Comparison of ENCODE assay signal across 8 cellular contexts in the genomic region with DNA sequence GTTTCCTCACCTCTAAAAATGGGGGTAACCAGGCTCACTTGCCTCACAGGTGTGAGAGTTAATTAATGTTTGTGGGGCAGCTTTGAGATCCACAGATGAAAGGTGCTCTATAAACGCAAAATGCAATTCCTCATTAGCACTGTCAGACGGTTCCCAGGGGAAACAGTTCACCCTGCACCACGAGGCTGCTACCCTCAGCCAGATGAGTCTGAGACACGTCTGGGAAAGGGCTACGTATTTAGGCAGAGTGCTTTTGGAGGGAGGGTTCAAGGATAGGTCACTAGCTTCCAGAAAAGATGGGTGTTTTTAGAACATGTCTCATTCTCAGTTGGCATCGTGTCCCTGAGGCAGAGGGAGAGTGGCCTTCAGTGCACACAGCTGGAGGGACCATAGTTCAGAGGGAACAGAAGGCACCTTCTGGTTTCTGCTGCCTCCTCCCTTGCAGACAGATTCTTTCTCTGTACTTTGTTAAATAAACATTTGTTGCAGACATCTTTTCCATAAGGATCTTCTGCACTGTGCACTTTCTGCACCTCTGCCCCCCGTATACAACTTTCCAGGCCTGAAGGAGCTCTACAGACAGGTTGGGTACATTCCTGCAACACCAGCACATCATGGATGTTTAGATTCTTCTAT.
DNase-seq lines count a peak whose midpoint lies in the region; ATAC-seq and TF ChIP-seq lines count a peak whose summit lies in the region.

No MANE protein-coding gene starts in this region.

- H3K4me1 ChIP-seq in thymus (ENCODE audit: control insufficient read depth, insufficient read depth, low read length) (peaks cover 8% of the 10 kb centered on the region), gastroesophageal sphincter (no peaks in the 10 kb centered on the region)

- H3K36me3 Mint-ChIP-seq in activated T-cell treated with anti-CD3 and anti-CD28 coated beads, Interleukin-2, amount 50 U/mL, for 24 hours (ENCODE audit: low read depth) = peaks cover 97% of the 10 kb centered on the region
- H3K36me3 Mint-ChIP-seq in activated CD8-positive, alpha-beta T cell treated with anti-CD3 and anti-CD28 coated beads, Interleukin-2, amount 10 ng/mL, durations not matched to agents 7 days and 5 days (ENCODE audit: low read depth) = peaks cover 15% of the 10 kb centered on the region

- TF ChIP-seq CTCF in gastroesophageal sphincter (IDR thresholded peaks at IDR 0.05) (no peak), GM13976 (IDR thresholded peaks at IDR 0.05; ENCODE audit: borderline replicate concordance, control extremely low read depth, extremely low read depth, insufficient read depth, missing control alignments) (no peak)

- in situ Hi-C loops in GM13976 (cut with MboI; ENCODE audit: low sequenced_read_pairs, unreplicated experiment) = no loop called here

- peak overlapping the region; percentile 58 for H3K4me3 Mint-ChIP-seq in activated T-cell treated with anti-CD3 and anti-CD28 coated beads, Interleukin-2, amount 50 U/mL, for 24 hours
- H3K4me3 Mint-ChIP-seq in activated CD8-positive, alpha-beta T cell treated with anti-CD3 and anti-CD28 coated beads, Interleukin-2, amount 10 ng/mL, durations not matched to agents 7 days and 5 days = no peak overlapping the region

- CTCF ChIA-PET in activated CD8-positive, alpha-beta T cell treated with anti-CD3 and anti-CD28 coated beads, Interleukin-2, amount 10 ng/mL, durations not matched to agents 7 days and 5 days (lab: Charles Lee) = interaction anchor here (0.8 to 1.7 kb wide), 4 partner anchors 8 to 175 kb away, joined by 3 to 5 read pairs (median 4); no protein-coding TSS in a partner anchor

- WGBS in thymus = 75% methylated on average over 7 of the region's 7 CpGs
- 50 to 75% methylated on average over 2 to 4 of the region's 7 CpGs for WGBS in gastroesophageal sphincter (ENCODE audit: low coverage in 1 of 2), 2 donors

- peak overlapping the region; percentile 64 for H3K27ac ChIP-seq in thymus (ENCODE audit: low read depth)
- H3K27ac ChIP-seq in gastroesophageal sphincter = no peak overlapping the region

- no peaks in the 10 kb centered on the region for H3K27me3 Mint-ChIP-seq in activated T-cell treated with anti-CD3 and anti-CD28 coated beads, Interleukin-2, amount 50 U/mL, for 24 hours
- peaks cover 8% of the 10 kb centered on the region for H3K27me3 Mint-ChIP-seq in activated CD8-positive, alpha-beta T cell treated with anti-CD3 and anti-CD28 coated beads, Interleukin-2, amount 10 ng/mL, durations not matched to agents 7 days and 5 days (ENCODE audit: low read depth)

- peaks cover 59% of the 10 kb centered on the region for H3K36me3 ChIP-seq in thymus (ENCODE audit: control insufficient read depth, insufficient read depth)
- no peaks in the 10 kb centered on the region for H3K36me3 ChIP-seq in gastroesophageal sphincter

- DNase-seq in activated T-cell treated with anti-CD3 and anti-CD28 coated beads, Interleukin-2, amount 50 U/mL, for 24 hours = no peak
- DNase-seq in activated T-cell treated with anti-CD3 and anti-CD28 coated beads, Interleukin-2, amount 50 U/mL, for 1 hour = no peak
- DNase-seq in activated CD8-positive, alpha-beta T cell treated with anti-CD3 and anti-CD28 coated beads, Interleukin-2, amount 10 ng/mL, durations not matched to agents 7 days and 5 days = no peak
- DNase-seq in glomerular visceral epithelial cell (ENCODE audit: extremely low spot score) = peak; percentile 67
- DNase-seq in UCSD-AML1 (lab: John Stamatoyannopoulos, UW; ENCODE audit: unreplicated experiment) = no peak
- no peak for DNase-seq in GM13976 (ENCODE audit: low spot score)

- H3K27me3 ChIP-seq in thymus (ENCODE audit: control insufficient read depth, insufficient read depth) = no peaks in the 10 kb centered on the region
- H3K27me3 ChIP-seq in gastroesophageal sphincter = no peaks in the 10 kb centered on the region

- TF ChIP-seq POLR2A in gastroesophageal sphincter (IDR thresholded peaks at IDR 0.05) = no peak

- POLR2A ChIA-PET in activated CD8-positive, alpha-beta T cell treated with anti-CD3 and anti-CD28 coated beads, Interleukin-2, amount 10 ng/mL, durations not matched to agents 7 days and 5 days (lab: Charles Lee) = interaction anchor here (0.7 kb wide), 1 partner anchor 10 kb away, joined by 4 read pairs; no protein-coding TSS in a partner anchor

- peak overlapping the region; percentile 97 for H3K27ac Mint-ChIP-seq in activated T-cell treated with anti-CD3 and anti-CD28 coated beads, Interleukin-2, amount 50 U/mL, for 24 hours
- peak overlapping the region; percentile 67 for H3K27ac Mint-ChIP-seq in activated CD8-positive, alpha-beta T cell treated with anti-CD3 and anti-CD28 coated beads, Interleukin-2, amount 10 ng/mL, durations not matched to agents 7 days and 5 days

- no peaks in the 10 kb centered on the region for H3K9me3 ChIP-seq in thymus (ENCODE audit: control insufficient read depth)
- H3K9me3 ChIP-seq in gastroesophageal sphincter = peaks cover 0 to 27% (median 0%) of the 10 kb centered on the region in 3 donors

- ATAC-seq in activated CD8-positive, alpha-beta T cell treated with anti-CD3 and anti-CD28 coated beads, Interleukin-2, amount 10 ng/mL, durations not matched to agents 7 days and 5 days = no peak
- no peak for ATAC-seq in gastroesophageal sphincter

- H3K9me3 Mint-ChIP-seq in activated T-cell treated with anti-CD3 and anti-CD28 coated beads, Interleukin-2, amount 50 U/mL, for 24 hours = no peaks in the 10 kb centered on the region
- peaks cover 13% of the 10 kb centered on the region for H3K9me3 Mint-ChIP-seq in activated CD8-positive, alpha-beta T cell treated with anti-CD3 and anti-CD28 coated beads, Interleukin-2, amount 10 ng/mL, durations not matched to agents 7 days and 5 days (ENCODE audit: insufficient read depth)

- H3K4me1 Mint-ChIP-seq in activated T-cell treated with anti-CD3 and anti-CD28 coated beads, Interleukin-2, amount 50 U/mL, for 24 hours (ENCODE audit: low read depth) = peaks cover 95% of the 10 kb centered on the region
- H3K4me1 Mint-ChIP-seq in activated CD8-positive, alpha-beta T cell treated with anti-CD3 and anti-CD28 coated beads, Interleukin-2, amount 10 ng/mL, durations not matched to agents 7 days and 5 days (ENCODE audit: low read depth) = peaks cover 56% of the 10 kb centered on the region

- no peak overlapping the region for H3K4me3 ChIP-seq in thymus (ENCODE audit: low read length)
- no peak overlapping the region for H3K4me3 ChIP-seq in gastroesophageal sphincter

- TF ChIP-seq EP300 in gastroesophageal sphincter (IDR thresholded peaks at IDR 0.05) = no peak
